8 cellular contexts compared by ENCODE assay signal in genomic region chr15:50424066-50424890, GRCh38. TPM values are rescaled to one million over a fixed set of nuclear protein-coding genes. Genes with fewer than 3 reads are reported as not detected.
DNase-seq lines count a peak whose midpoint lies in the region; ATAC-seq, FAIRE-seq and TF ChIP-seq lines count a peak whose summit lies in the region.

TSS of gene USP8 (plus strand) at chr15:50424405. CDS start at chr15:50439074, 14,669 bp downstream.

- no peaks in the 10 kb centered on the region for H3K36me3 ChIP-seq in Loucy (ENCODE audit: insufficient read depth, low read length)

- peak within 1 kb of the TSS; percentile 84 for H3K9ac ChIP-seq in Loucy (ENCODE audit: low read depth, low read length, poor library complexity, severe bottlenecking)

- H2AFZ ChIP-seq in Loucy (ENCODE audit: low read length), result peak within 1 kb of the TSS; percentile 63

- H3K4me1 Mint-ChIP-seq in natural killer cell, result peaks cover 36 to 39% of the 10 kb centered on the region in 2 donors

- no peaks in the 10 kb centered on the region for H3K36me3 Mint-ChIP-seq in natural killer cell

- ATAC-seq in natural killer cell, result peak; percentile 95 to 97 (median 95)

- H3K79me2 ChIP-seq in Loucy (ENCODE audit: insufficient read depth, low read length), result peaks cover 49% of the 10 kb centered on the region

- intact Hi-C loops in natural killer cell (cut with micrococcal nuclease), result loop anchor here (1.0 kb wide), 2 partner anchors 68 to 484 kb away; partner anchors contain the start of gene AP4E1

- H3K9me3 Mint-ChIP-seq in natural killer cell, result no peaks in the 10 kb centered on the region

- no peaks in the 10 kb centered on the region for H3K27me3 ChIP-seq in Loucy (ENCODE audit: insufficient read depth, low read length, poor library complexity, severe bottlenecking)

- H3K9me3 ChIP-seq in Loucy (ENCODE audit: insufficient read depth, low read depth, low read length), result no peaks in the 10 kb centered on the region

- peaks cover 36% of the 10 kb centered on the region for H4K20me1 ChIP-seq in Loucy (ENCODE audit: insufficient read depth, low read length, poor library complexity, severe bottlenecking)

- DNase-seq in EL (peak; percentile 98), H54 (ENCODE audit: insufficient read length, low spot score) (peak; percentile 60), fibroblast of peridontal ligament (ENCODE audit: extremely low read depth) (peak; percentile 95), natural killer cell (peak; percentile 93)
- DNase-seq in activated T-helper 9 cell treated with anti-CD3 and anti-CD28 coated beads, Interleukin-2, amount 50 U/mL, for 16 hours (ENCODE audit: low read depth), result peak; percentile 89
- peak; percentile 92 for DNase-seq in stimulated activated naive CD4-positive, alpha-beta T cell treated with Interleukin-2 at 50 U/mL for 16 hours (lab: John Stamatoyannopoulos, UW)

- no peaks in the 10 kb centered on the region for H3K27me3 Mint-ChIP-seq in natural killer cell (ENCODE audit: low read depth in 2 of 2)

- peak within 1 kb of the TSS; percentile 97 for H3K4me2 ChIP-seq in Loucy (ENCODE audit: low read depth, low read length, poor library complexity, severe bottlenecking)

- peaks cover 38% of the 10 kb centered on the region for H3K4me1 ChIP-seq in Loucy (ENCODE audit: insufficient read depth, low read length, poor library complexity, severe bottlenecking)

- peak; percentile 36 for FAIRE-seq in H54 (lab: Jason Lieb, UNC)

- TF ChIP-seq POLR2A in H54 (IDR thresholded peaks at IDR 0.05; ENCODE audit: low read depth, low read length) (peak; percentile 92), Raji (IDR thresholded peaks at IDR 0.05; ENCODE audit: insufficient read depth, low read depth, low read length) (peak; percentile 93)

- H3K4me3 ChIP-seq in Loucy (ENCODE audit: low read length, poor library complexity, severe bottlenecking), result peak within 1 kb of the TSS; percentile 87

- H3F3A ChIP-seq in Loucy (ENCODE audit: low read depth), result no peaks in the 10 kb centered on the region

- H3K9me2 ChIP-seq in Loucy (replicated peaks; ENCODE audit: low read depth, low read length), result no peaks in the 10 kb centered on the region

- H3K4me3 Mint-ChIP-seq in natural killer cell, result peak within 1 kb of the TSS; percentile 99

- peak within 1 kb of the TSS; percentile 96 to 98 for H3K27ac Mint-ChIP-seq in natural killer cell

- no peak for TF ChIP-seq CTCF in Loucy (conservative IDR thresholded peaks at IDR 0.05; ENCODE audit: low read length)
- no peak for TF ChIP-seq CTCF in natural killer cell (IDR thresholded peaks at IDR 0.05)

RNA-seq across cellular contexts. Expression of gene USP8, which starts in this region (rescaled TPM):
- total RNA-seq in natural killer cell, result 10 to 100 TPM; 81.0 to 87.7 (median 81.4) TPM

Comparison
In these comparisons a context has a peak if more than half of its experiments do, and no peak if none do; other contexts are left out.
1. Peak in every context shown above with its lines: DNase-seq, ATAC-seq and H3K4me3 ChIP-seq.